ENCODE assay signal across 8 cellular contexts in the genomic region with DNA sequence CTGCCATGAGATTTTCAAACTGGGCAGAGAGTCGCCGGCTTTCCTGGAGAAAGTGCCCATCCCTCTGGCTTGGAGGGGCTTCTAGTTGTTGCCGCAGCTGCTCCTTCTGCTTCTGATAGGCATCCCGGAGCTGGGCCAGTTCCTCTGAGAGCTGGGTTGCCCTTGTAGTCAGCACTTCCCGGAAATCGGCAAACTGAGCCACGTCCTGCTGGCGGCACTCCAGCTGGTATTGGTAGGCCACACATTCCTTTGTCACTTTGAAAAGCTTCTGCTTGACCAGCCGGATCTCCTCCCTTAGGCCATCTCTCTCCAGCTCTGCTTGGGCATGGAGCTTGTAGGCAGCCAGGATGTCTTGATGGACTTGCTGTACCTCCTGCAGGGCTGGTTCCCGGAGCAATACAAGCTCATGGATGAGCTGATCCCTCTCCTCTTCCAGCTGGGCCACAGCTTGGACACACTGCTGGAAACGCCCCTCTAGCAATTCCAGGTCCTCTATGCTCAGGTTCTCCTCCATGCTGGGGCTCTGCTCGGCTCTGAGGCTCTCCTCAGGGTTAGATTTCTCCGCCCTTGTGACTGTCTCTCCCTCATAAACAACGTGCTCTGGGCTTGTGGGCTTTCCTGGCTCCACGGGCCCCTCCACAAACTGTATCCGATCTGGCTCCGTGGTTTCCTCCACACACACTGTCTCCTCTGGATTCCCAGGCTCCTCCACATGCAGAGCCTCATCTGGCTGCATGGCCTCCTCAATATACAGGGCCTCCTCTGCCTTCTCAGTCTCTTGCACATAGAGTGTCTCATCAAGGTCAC. TPM values are rescaled to one million over a fixed set of nuclear protein-coding genes. Genes with fewer than 3 reads are reported as not detected.
DNase-seq lines count a peak whose midpoint lies in the region; TF ChIP-seq lines count a peak whose summit lies in the region.

No MANE protein-coding gene starts in this region.

- H3K27me3 Mint-ChIP-seq in progenitor cell of endocrine pancreas = peaks cover 8% of the 10 kb centered on the region

- 78% methylated on average over 17 of the region's 17 CpGs for WGBS in hepatocyte (ENCODE audit: low lambda C conversion rate, missing lambda C conversion rate)

- peaks cover 27% of the 10 kb centered on the region for H3K4me1 ChIP-seq in left ventricle myocardium inferior
- H3K4me1 ChIP-seq in hepatocyte (ENCODE audit: insufficient read depth) = no peaks in the 10 kb centered on the region

- H3K4me2 ChIP-seq in hepatocyte = no peak overlapping the region

- H3K9me2 ChIP-seq in hepatocyte (replicated peaks; ENCODE audit: insufficient read depth) = no peaks in the 10 kb centered on the region

- no peak overlapping the region for H3K4me3 Mint-ChIP-seq in progenitor cell of endocrine pancreas (ENCODE audit: low read depth)

- H3K27me3 ChIP-seq in left ventricle myocardium inferior (ENCODE audit: low read depth) = no peaks in the 10 kb centered on the region
- H3K27me3 ChIP-seq in hepatocyte = no peaks in the 10 kb centered on the region

- DNase-seq in HT-29 (ENCODE audit: low spot score) (peak; percentile 81), left ventricle myocardium inferior (peak; percentile 78), stromal cell of bone marrow (ENCODE audit: low read depth) (peak; percentile 76), hepatocyte (ENCODE audit: low spot score) (no peak), germinal center (ENCODE audit: low spot score) (no peak), HuH-7 (ENCODE audit: low spot score) (no peak), progenitor cell of endocrine pancreas (ENCODE audit: low spot score, unreplicated experiment) (no peak)

- H3K36me3 ChIP-seq in left ventricle myocardium inferior = peaks cover 4% of the 10 kb centered on the region
- H3K36me3 ChIP-seq in hepatocyte (replicated peaks; ENCODE audit: insufficient read depth, low read depth) = no peaks in the 10 kb centered on the region

- H3K9me3 ChIP-seq in left ventricle myocardium inferior (replicated peaks) (no peaks in the 10 kb centered on the region), hepatocyte (ENCODE audit: low read depth) (no peaks in the 10 kb centered on the region)

- H2AFZ ChIP-seq in hepatocyte = no peak overlapping the region

- H3K4me1 Mint-ChIP-seq in progenitor cell of endocrine pancreas (ENCODE audit: low read depth) = no peaks in the 10 kb centered on the region

- no peak overlapping the region for H3K27ac Mint-ChIP-seq in progenitor cell of endocrine pancreas

- H4K20me1 ChIP-seq in hepatocyte (ENCODE audit: insufficient read depth, poor library complexity, severe bottlenecking) = no peaks in the 10 kb centered on the region

- no peaks in the 10 kb centered on the region for H3K79me2 ChIP-seq in hepatocyte

- peak overlapping the region; percentile 23; the same call in 1 of the 2 replicates for H3K27ac ChIP-seq in VCaP
- peak overlapping the region; percentile 57 for H3K27ac ChIP-seq in left ventricle myocardium inferior (replicated peaks)
- H3K27ac ChIP-seq in hepatocyte = no peak overlapping the region

- no peaks in the 10 kb centered on the region for H3K36me3 Mint-ChIP-seq in progenitor cell of endocrine pancreas (ENCODE audit: insufficient read depth)

- intact Hi-C loops in left ventricle myocardium inferior (cut with micrococcal nuclease) = no loop called here

- TF ChIP-seq CTCF in VCaP (conservative IDR thresholded peaks at IDR 0.05) = no peak
- no peak for TF ChIP-seq CTCF in left ventricle myocardium inferior (IDR thresholded peaks at IDR 0.05; ENCODE audit: borderline replicate concordance)
- TF ChIP-seq CTCF in hepatocyte (IDR thresholded peaks at IDR 0.05; ENCODE audit: poor library complexity) = no peak
- no peak for TF ChIP-seq CTCF in progenitor cell of endocrine pancreas (IDR thresholded peaks at IDR 0.05; ENCODE audit: unreplicated experiment)

- peak overlapping the region; percentile 27 for H3K4me3 ChIP-seq in left ventricle myocardium inferior
- H3K4me3 ChIP-seq in hepatocyte = no peak overlapping the region

- no peaks in the 10 kb centered on the region for H3K9me3 Mint-ChIP-seq in progenitor cell of endocrine pancreas (ENCODE audit: low read depth)

RNA-seq across cellular contexts. Expression of gene SYNC, which starts 7.3 kb away (rescaled TPM):
- 0.65 and 0.76 TPM in 2 replicates for total RNA-seq in HT-29 (2014; rRNA removed; shearing (Covaris generic))
- total RNA-seq in left ventricle myocardium inferior (16.2 TPM), hepatocyte (7.6 and 9.0 TPM in 2 replicates), progenitor cell of endocrine pancreas (0.40 TPM in 1 of 2 replicates, not detected in the other)
- 6.8 and 6.9 TPM in 2 replicates for polyA plus RNA-seq in hepatocyte

RNA-seq across cellular contexts. Expression of gene RBBP4, which starts 44.3 kb away (rescaled TPM):
- total RNA-seq in HT-29 (2014; rRNA removed; shearing (Covaris generic)) = 109 and 126 TPM in 2 replicates
- total RNA-seq in left ventricle myocardium inferior (96.6 TPM), hepatocyte (139 and 147 TPM in 2 replicates), progenitor cell of endocrine pancreas (426 and 432 TPM in 2 replicates)
- polyA plus RNA-seq in hepatocyte = 167 and 177 TPM in 2 replicates

RNA-seq across cellular contexts. Expression of gene ZBTB8OS, which starts 45.0 kb away (rescaled TPM):
- 37.4 and 43.5 TPM in 2 replicates for total RNA-seq in HT-29 (2014; rRNA removed; shearing (Covaris generic))
- total RNA-seq in left ventricle myocardium inferior (32.4 TPM), hepatocyte (65.1 and 70.1 TPM in 2 replicates), progenitor cell of endocrine pancreas (49.4 and 50.1 TPM in 2 replicates)
- 62.7 and 64.6 TPM in 2 replicates for polyA plus RNA-seq in hepatocyte

Comparison
In these comparisons a context has a peak if more than half of its experiments do, and no peak if none do; other contexts are left out.
1. DNase-seq: peak in HT-29 (single experiment), left ventricle myocardium inferior (single experiment) and stromal cell of bone marrow (single experiment); none in hepatocyte (single experiment), germinal center (single experiment), HuH-7 (single experiment) and progenitor cell of endocrine pancreas (single experiment).